ENCODE assay signal across 22 cellular contexts in genomic region chr13:111225810-111226546, GRCh38.
DNase-seq lines count a peak whose midpoint lies in the region; ATAC-seq, FAIRE-seq and TF ChIP-seq lines count a peak whose summit lies in the region.
"Had no signal": no experiment of that assay in that cellular context is flagged by ENCODE, and none has a peak within 500 bp of the region (broad histone marks: within the 10 kb centered on the region; RNA-seq: fewer than 3 reads in every experiment).

No MANE protein-coding gene starts in this region.

- H3K36me3 ChIP-seq in CD4-positive, alpha-beta memory T cell (ENCODE audit: insufficient read depth, low read length), result peaks cover 12% of the 10 kb centered on the region
- H3K36me3 ChIP-seq: HAP-1 had no signal

- no peak for DNase-seq in activated T-cell treated with anti-CD3 and anti-CD28 coated beads, Interleukin-2, amount 50 U/mL, for 72 hours
- no peak for DNase-seq in activated T-cell treated with anti-CD3 and anti-CD28 coated beads, Interleukin-2, amount 50 U/mL, for 1 hour
- DNase-seq in H54 (ENCODE audit: insufficient read length, low spot score), result no peak
- no peak for DNase-seq in activated T-helper 2 cell treated with anti-CD3 and anti-CD28 coated beads, Interferon-gamma antibody, Interleukin-2, Interleukin-4, amounts not matched to agents 10 μg/mL and 5 μg/mL and 100 μg/mL, durations not matched to agents 14 hours and 24 hours and 36 hours (ENCODE audit: low spot score)
- DNase-seq in stimulated activated naive B cell treated with anti-CD40 and anti-IgM and Interleukin-4, amounts not matched to agents 10 μg/mL and 1 μg/mL and 100 μg/mL, for 72 hours, result no peak
- no peak for DNase-seq in CD4-positive, alpha-beta memory T cell
- no peak for DNase-seq in 8988T
- DNase-seq: ACHN; CD8-positive, alpha-beta memory T cell; EL; Karpas-422; MM.1S; NCI-H1105; NCI-H187; NCI-H2171 treated with DMSO at 0.1 percent for 48 hours; NCI-H510A; NCI-H82; Peyer's patch; Right ventricle myocardium superior had no signal

- peaks cover 29% of the 10 kb centered on the region for H3K4me1 Mint-ChIP-seq in activated T-cell treated with anti-CD3 and anti-CD28 coated beads, Interleukin-2, amount 50 U/mL, for 72 hours (ENCODE audit: low read depth)
- peaks cover 25% of the 10 kb centered on the region for H3K4me1 Mint-ChIP-seq in activated T-helper 2 cell treated with anti-CD3 and anti-CD28 coated beads, Interferon-gamma antibody, Interleukin-2, Interleukin-4, amounts not matched to agents 10 μg/mL and 5 μg/mL and 100 μg/mL, durations not matched to agents 14 hours and 24 hours and 36 hours (ENCODE audit: low read depth)
- H3K4me1 Mint-ChIP-seq in stimulated activated naive B cell treated with anti-CD40 and anti-IgM and Interleukin-4, amounts not matched to agents 10 μg/mL and 1 μg/mL and 100 μg/mL, for 72 hours, result peaks cover 21 to 31% of the 10 kb centered on the region in 2 donors
- peaks cover 16 to 45% (median 26%) of the 10 kb centered on the region in 4 donors for H3K4me1 Mint-ChIP-seq in CD4-positive, alpha-beta memory T cell

- intact Hi-C loops in activated T-helper 2 cell treated with anti-CD3 and anti-CD28 coated beads, Interferon-gamma antibody, Interleukin-2, Interleukin-4, amounts not matched to agents 10 μg/mL and 5 μg/mL and 100 μg/mL, durations not matched to agents 14 hours and 24 hours and 36 hours (cut with micrococcal nuclease), result no loop called here
- intact Hi-C loops in CD4-positive, alpha-beta memory T cell (cut with micrococcal nuclease), result no loop called here

- no peaks in the 10 kb centered on the region for H3K9me3 Mint-ChIP-seq in activated T-cell treated with anti-CD3 and anti-CD28 coated beads, Interleukin-2, amount 50 U/mL, for 72 hours
- no peaks in the 10 kb centered on the region for H3K9me3 Mint-ChIP-seq in activated T-helper 2 cell treated with anti-CD3 and anti-CD28 coated beads, Interferon-gamma antibody, Interleukin-2, Interleukin-4, amounts not matched to agents 10 μg/mL and 5 μg/mL and 100 μg/mL, durations not matched to agents 14 hours and 24 hours and 36 hours
- H3K9me3 Mint-ChIP-seq in stimulated activated naive B cell treated with anti-CD40 and anti-IgM and Interleukin-4, amounts not matched to agents 10 μg/mL and 1 μg/mL and 100 μg/mL, for 72 hours, result no peaks in the 10 kb centered on the region
- no peaks in the 10 kb centered on the region for H3K9me3 Mint-ChIP-seq in CD4-positive, alpha-beta memory T cell
- H3K9me3 Mint-ChIP-seq: CD8-positive, alpha-beta memory T cell had no signal

- no peak for TF ChIP-seq POLR2A in H54 (IDR thresholded peaks at IDR 0.05; ENCODE audit: low read depth, low read length)

- CTCF ChIA-PET in CD4-positive, alpha-beta memory T cell (lab: Charles Lee; ENCODE audit: partially characterized antibody), result interaction anchor here (0.7 to 6.8 kb wide), 7 partner anchors 10 to 159 kb away, joined by 3 to 104 read pairs (median 3); no protein-coding TSS in a partner anchor

- no peaks in the 10 kb centered on the region for H3K27me3 Mint-ChIP-seq in activated T-cell treated with anti-CD3 and anti-CD28 coated beads, Interleukin-2, amount 50 U/mL, for 72 hours (ENCODE audit: low read depth)
- no peaks in the 10 kb centered on the region for H3K27me3 Mint-ChIP-seq in activated T-helper 2 cell treated with anti-CD3 and anti-CD28 coated beads, Interferon-gamma antibody, Interleukin-2, Interleukin-4, amounts not matched to agents 10 μg/mL and 5 μg/mL and 100 μg/mL, durations not matched to agents 14 hours and 24 hours and 36 hours (ENCODE audit: low read depth)
- H3K27me3 Mint-ChIP-seq in stimulated activated naive B cell treated with anti-CD40 and anti-IgM and Interleukin-4, amounts not matched to agents 10 μg/mL and 1 μg/mL and 100 μg/mL, for 72 hours, result no peaks in the 10 kb centered on the region
- no peaks in the 10 kb centered on the region for H3K27me3 Mint-ChIP-seq in CD4-positive, alpha-beta memory T cell
- H3K27me3 Mint-ChIP-seq: B cell; CD8-positive, alpha-beta memory T cell had no signal

- no peaks in the 10 kb centered on the region for H3K4me1 ChIP-seq in CD4-positive, alpha-beta memory T cell (ENCODE audit: insufficient read depth, low read length)
- H3K4me1 ChIP-seq: HAP-1, Peyer's patch had no signal

- peak; percentile 39 to 43 for ATAC-seq in activated T-cell treated with anti-CD3 and anti-CD28 coated beads, Interleukin-2, amount 50 U/mL, for 72 hours (replicated peaks in 1 of 2)
- ATAC-seq in stimulated activated naive B cell treated with anti-CD40 and anti-IgM and Interleukin-4, amounts not matched to agents 10 μg/mL and 1 μg/mL and 100 μg/mL, for 72 hours (replicated peaks), result no peak
- ATAC-seq: HepG2 had no signal

- H3K4me3 ChIP-seq in CD4-positive, alpha-beta memory T cell (ENCODE audit: low read length in 2 of 2), result no peak overlapping the region
- H3K4me3 ChIP-seq: HAP-1, Peyer's patch had no signal

- no peak overlapping the region for H3K27ac ChIP-seq in CD4-positive, alpha-beta memory T cell (ENCODE audit: low read depth, low read length)
- H3K27ac ChIP-seq: Peyer's patch had no signal

- peaks cover 2 to 8% of the 10 kb centered on the region in 2 donors for H3K36me3 Mint-ChIP-seq in activated T-cell treated with anti-CD3 and anti-CD28 coated beads, Interleukin-2, amount 50 U/mL, for 72 hours (ENCODE audit: insufficient read depth in 2 of 2)
- peaks cover 24% of the 10 kb centered on the region for H3K36me3 Mint-ChIP-seq in activated T-helper 2 cell treated with anti-CD3 and anti-CD28 coated beads, Interferon-gamma antibody, Interleukin-2, Interleukin-4, amounts not matched to agents 10 μg/mL and 5 μg/mL and 100 μg/mL, durations not matched to agents 14 hours and 24 hours and 36 hours (ENCODE audit: low read depth)
- H3K36me3 Mint-ChIP-seq in stimulated activated naive B cell treated with anti-CD40 and anti-IgM and Interleukin-4, amounts not matched to agents 10 μg/mL and 1 μg/mL and 100 μg/mL, for 72 hours, result peaks cover 24 to 33% of the 10 kb centered on the region in 2 donors
- H3K36me3 Mint-ChIP-seq in CD4-positive, alpha-beta memory T cell, result peaks cover 21 to 42% of the 10 kb centered on the region in 2 donors

- no peaks in the 10 kb centered on the region for H3K27me3 ChIP-seq in CD4-positive, alpha-beta memory T cell (ENCODE audit: insufficient read depth, low read length)
- H3K27me3 ChIP-seq: Peyer's patch had no signal

- POLR2A ChIA-PET in CD4-positive, alpha-beta memory T cell (lab: Charles Lee; ENCODE audit: partially characterized antibody), result interaction anchor here (1.1 kb wide), 1 partner anchor 158 kb away, joined by 4 read pairs; no protein-coding TSS in a partner anchor

- no peak overlapping the region for H3K27ac Mint-ChIP-seq in activated T-cell treated with anti-CD3 and anti-CD28 coated beads, Interleukin-2, amount 50 U/mL, for 72 hours
- peak overlapping the region; percentile 9 for H3K27ac Mint-ChIP-seq in activated T-helper 2 cell treated with anti-CD3 and anti-CD28 coated beads, Interferon-gamma antibody, Interleukin-2, Interleukin-4, amounts not matched to agents 10 μg/mL and 5 μg/mL and 100 μg/mL, durations not matched to agents 14 hours and 24 hours and 36 hours
- H3K27ac Mint-ChIP-seq in stimulated activated naive B cell treated with anti-CD40 and anti-IgM and Interleukin-4, amounts not matched to agents 10 μg/mL and 1 μg/mL and 100 μg/mL, for 72 hours, result peak overlapping the region; percentile 66
- H3K27ac Mint-ChIP-seq in CD4-positive, alpha-beta memory T cell, result peak overlapping the region in 2 of 7 donors; percentile 5 to 35
- H3K27ac Mint-ChIP-seq: B cell had no signal

- peak; percentile 74 for FAIRE-seq in H54 (lab: Jason Lieb, UNC)
- FAIRE-seq: HepG2 had no signal

- H3K9me3 ChIP-seq in CD4-positive, alpha-beta memory T cell (ENCODE audit: control insufficient read depth in 1 of 2, low read length in 2 of 2), result no peaks in the 10 kb centered on the region
- H3K9me3 ChIP-seq: HAP-1, Peyer's patch had no signal

- no peak overlapping the region for H3K4me3 Mint-ChIP-seq in activated T-cell treated with anti-CD3 and anti-CD28 coated beads, Interleukin-2, amount 50 U/mL, for 72 hours
- no peak overlapping the region for H3K4me3 Mint-ChIP-seq in activated T-helper 2 cell treated with anti-CD3 and anti-CD28 coated beads, Interferon-gamma antibody, Interleukin-2, Interleukin-4, amounts not matched to agents 10 μg/mL and 5 μg/mL and 100 μg/mL, durations not matched to agents 14 hours and 24 hours and 36 hours (ENCODE audit: low read depth)
- no peak overlapping the region for H3K4me3 Mint-ChIP-seq in stimulated activated naive B cell treated with anti-CD40 and anti-IgM and Interleukin-4, amounts not matched to agents 10 μg/mL and 1 μg/mL and 100 μg/mL, for 72 hours
- H3K4me3 Mint-ChIP-seq in CD4-positive, alpha-beta memory T cell, result no peak overlapping the region
- H3K4me3 Mint-ChIP-seq: B cell had no signal

Comparison
In these comparisons a context has a peak if more than half of its experiments do, and no peak if none do; other contexts are left out.
1. ATAC-seq: peak in activated T-cell treated with anti-CD3 and anti-CD28 coated beads, Interleukin-2, amount 50 U/mL, for 72 hours (2 of 2); none in stimulated activated naive B cell treated with anti-CD40 and anti-IgM and Interleukin-4, amounts not matched to agents 10 μg/mL and 1 μg/mL and 100 μg/mL, for 72 hours (0 of 2).